32 cellular contexts compared by ENCODE assay signal in genomic region chr14:99006271-99006670, GRCh38.
"Had no signal": no experiment of that assay in that cellular context is flagged by ENCODE, and none has a peak within 500 bp of the region (broad histone marks: within the 10 kb centered on the region; RNA-seq: fewer than 3 reads in every experiment).

No MANE protein-coding gene starts in this region.

- H3K27ac Mint-ChIP-seq: activated CD4-positive, alpha-beta memory T cell treated with anti-CD3 and anti-CD28 coated beads for 36 hours; activated CD4-positive, alpha-beta T cell treated with anti-CD3 and anti-CD28 coated beads for 36 hours; activated CD4-positive, alpha-beta T cell treated with anti-CD3 and anti-CD28 coated beads, Interleukin-2, amount 10 ng/mL, durations not matched to agents 24 days and 14 days; activated CD8-positive, alpha-beta memory T cell treated with anti-CD3 and anti-CD28 coated beads, Interleukin-2, amount 10 ng/mL, durations not matched to agents 7 days and 5 days; activated CD8-positive, alpha-beta T cell treated with anti-CD3 and anti-CD28 coated beads, Interleukin-2, amount 10 ng/mL, durations not matched to agents 7 days and 5 days; activated naive CD4-positive, alpha-beta T cell treated with anti-CD3 and anti-CD28 coated beads for 36 hours; activated naive CD4-positive, alpha-beta T cell treated with anti-CD3 and anti-CD28 coated beads, Interleukin-2, amount 50 U/mL, for 24 hours; activated naive CD8-positive, alpha-beta T cell treated with anti-CD3 and anti-CD28 coated beads for 36 hours; activated naive CD8-positive, alpha-beta T cell treated with anti-CD3 and anti-CD28 coated beads, Interleukin-2, amount 50 U/mL, for 24 hours; activated T-helper 1 cell treated with anti-CD3 and anti-CD28 coated beads, Interleukin-12 subunit alpha, Interleukin-12 subunit beta, Interleukin-2, Interleukin-4 antibody, amounts not matched to agents 30 ng/mL and 10 ng/mL and 1 ng/mL, durations not matched to agents 14 hours and 24 hours and 36 hours; activated T-helper 2 cell treated with anti-CD3 and anti-CD28 coated beads, Interferon-gamma antibody, Interleukin-2, Interleukin-4, amounts not matched to agents 10 μg/mL and 5 μg/mL and 100 μg/mL, durations not matched to agents 14 hours and 24 hours and 36 hours; dendritic cell treated with granulocyte-macrophage colony-stimulating factor and Interleukin-4, amounts not matched to agents 40 ng/mL and 50 ng/mL, for 4 days; effector memory CD8-positive, alpha-beta T cell; T-cell; T-helper 1 cell treated with Interleukin-12 subunit alpha and Interleukin-12 subunit beta and Interleukin-4 antibody, amounts not matched to agents 30 μg/mL and 1 μg/mL, for 36 hours had no signal

- H3K27me3 Mint-ChIP-seq: activated CD4-positive, alpha-beta memory T cell treated with anti-CD3 and anti-CD28 coated beads for 36 hours; activated CD4-positive, alpha-beta T cell treated with anti-CD3 and anti-CD28 coated beads for 36 hours; activated CD4-positive, alpha-beta T cell treated with anti-CD3 and anti-CD28 coated beads, Interleukin-2, amount 10 ng/mL, durations not matched to agents 24 days and 14 days; activated CD8-positive, alpha-beta memory T cell treated with anti-CD3 and anti-CD28 coated beads, Interleukin-2, amount 10 ng/mL, durations not matched to agents 7 days and 5 days; activated naive CD4-positive, alpha-beta T cell treated with anti-CD3 and anti-CD28 coated beads, Interleukin-2, amount 50 U/mL, for 24 hours; activated naive CD8-positive, alpha-beta T cell treated with anti-CD3 and anti-CD28 coated beads for 36 hours; activated naive CD8-positive, alpha-beta T cell treated with anti-CD3 and anti-CD28 coated beads, Interleukin-2, amount 50 U/mL, for 24 hours; central memory CD8-positive, alpha-beta T cell; dendritic cell treated with granulocyte-macrophage colony-stimulating factor and Interleukin-4, amounts not matched to agents 40 ng/mL and 50 ng/mL, for 4 days; T-cell had no signal

- H3K4me3 Mint-ChIP-seq: activated CD4-positive, alpha-beta memory T cell treated with anti-CD3 and anti-CD28 coated beads for 36 hours; activated CD4-positive, alpha-beta T cell treated with anti-CD3 and anti-CD28 coated beads for 36 hours; activated CD4-positive, alpha-beta T cell treated with anti-CD3 and anti-CD28 coated beads, Interleukin-2, amount 10 ng/mL, durations not matched to agents 24 days and 14 days; activated CD8-positive, alpha-beta memory T cell treated with anti-CD3 and anti-CD28 coated beads, Interleukin-2, amount 10 ng/mL, durations not matched to agents 7 days and 5 days; activated CD8-positive, alpha-beta T cell treated with anti-CD3 and anti-CD28 coated beads, Interleukin-2, amount 10 ng/mL, durations not matched to agents 7 days and 5 days; activated naive CD4-positive, alpha-beta T cell treated with anti-CD3 and anti-CD28 coated beads for 36 hours; activated naive CD4-positive, alpha-beta T cell treated with anti-CD3 and anti-CD28 coated beads, Interleukin-2, amount 50 U/mL, for 24 hours; activated naive CD8-positive, alpha-beta T cell treated with anti-CD3 and anti-CD28 coated beads for 36 hours; activated naive CD8-positive, alpha-beta T cell treated with anti-CD3 and anti-CD28 coated beads, Interleukin-2, amount 50 U/mL, for 24 hours; activated T-helper 1 cell treated with anti-CD3 and anti-CD28 coated beads, Interleukin-12 subunit alpha, Interleukin-12 subunit beta, Interleukin-2, Interleukin-4 antibody, amounts not matched to agents 30 ng/mL and 10 ng/mL and 1 ng/mL, durations not matched to agents 14 hours and 24 hours and 36 hours; central memory CD8-positive, alpha-beta T cell; dendritic cell treated with granulocyte-macrophage colony-stimulating factor and Interleukin-4, amounts not matched to agents 40 ng/mL and 50 ng/mL, for 4 days; effector memory CD8-positive, alpha-beta T cell; T-cell; T-helper 1 cell treated with Interleukin-12 subunit alpha and Interleukin-12 subunit beta and Interleukin-4 antibody, amounts not matched to agents 30 μg/mL and 1 μg/mL, for 36 hours had no signal

- ATAC-seq: activated CD4-positive, alpha-beta T cell treated with anti-CD3 and anti-CD28 coated beads for 36 hours; activated CD8-positive, alpha-beta memory T cell treated with anti-CD3 and anti-CD28 coated beads, Interleukin-2, amount 10 ng/mL, durations not matched to agents 7 days and 5 days; activated CD8-positive, alpha-beta T cell treated with anti-CD3 and anti-CD28 coated beads, Interleukin-2, amount 10 ng/mL, durations not matched to agents 7 days and 5 days; activated naive CD8-positive, alpha-beta T cell treated with anti-CD3 and anti-CD28 coated beads, Interleukin-2, amount 50 U/mL, for 24 hours; effector memory CD8-positive, alpha-beta T cell; T-cell had no signal

- H3K36me3 Mint-ChIP-seq: activated CD4-positive, alpha-beta memory T cell treated with anti-CD3 and anti-CD28 coated beads for 36 hours; activated naive CD8-positive, alpha-beta T cell treated with anti-CD3 and anti-CD28 coated beads for 36 hours had no signal

- H3K9me3 Mint-ChIP-seq: activated CD4-positive, alpha-beta memory T cell treated with anti-CD3 and anti-CD28 coated beads for 36 hours; activated naive CD4-positive, alpha-beta T cell treated with anti-CD3 and anti-CD28 coated beads for 36 hours; activated naive CD4-positive, alpha-beta T cell treated with anti-CD3 and anti-CD28 coated beads, Interleukin-2, amount 50 U/mL, for 24 hours; central memory CD8-positive, alpha-beta T cell; dendritic cell treated with granulocyte-macrophage colony-stimulating factor and Interleukin-4, amounts not matched to agents 40 ng/mL and 50 ng/mL, for 4 days; effector memory CD8-positive, alpha-beta T cell had no signal

- DNase-seq: activated CD4-positive, alpha-beta memory T cell treated with anti-CD3 and anti-CD28 coated beads for 36 hours; activated CD4-positive, alpha-beta T cell treated with anti-CD3 and anti-CD28 coated beads for 36 hours; activated CD4-positive, alpha-beta T cell treated with anti-CD3 and anti-CD28 coated beads, Interleukin-2, amount 10 ng/mL, durations not matched to agents 24 days and 14 days; activated CD4-positive, CD25-positive, alpha-beta regulatory T cell; activated CD4-positive, CD25-positive, alpha-beta regulatory T cell treated with anti-CD3 and anti-CD28 coated beads, Interleukin-2, amount 50 U/mL, for 72 hours; activated CD8-positive, alpha-beta memory T cell treated with anti-CD3 and anti-CD28 coated beads, Interleukin-2, amount 10 ng/mL, durations not matched to agents 7 days and 5 days; activated CD8-positive, alpha-beta memory T cell treated with anti-CD3 and anti-CD28 coated beads, Interleukin-2, amount 50 U/mL, for 4 hours; activated CD8-positive, alpha-beta T cell treated with anti-CD3 and anti-CD28 coated beads, Interleukin-2, amount 10 ng/mL, durations not matched to agents 7 days and 5 days; activated effector memory CD4-positive, alpha-beta T cell treated with anti-CD3 and anti-CD28 coated beads, Interleukin-2, amount 50 U/mL, for 16 hours; activated naive CD4-positive, alpha-beta T cell treated with anti-CD3 and anti-CD28 coated beads for 36 hours; activated naive CD8-positive, alpha-beta T cell treated with anti-CD3 and anti-CD28 coated beads for 36 hours; activated naive CD8-positive, alpha-beta T cell treated with anti-CD3 and anti-CD28 coated beads, Interleukin-2, amount 50 U/mL, for 24 hours; activated T-cell treated with anti-CD3 and anti-CD28 coated beads, Interleukin-2, amount 50 U/mL, for 1 hour; activated T-cell treated with anti-CD3 and anti-CD28 coated beads, Interleukin-2, amount 50 U/mL, for 48 hours; adrenal gland; amygdala; aorta; brain microvascular endothelial cell; dorsolateral prefrontal cortex; effector CD4-positive, alpha-beta T cell; effector memory CD8-positive, alpha-beta T cell; erythroblast; foreskin fibroblast; head of caudate nucleus; T-cell; T1000 had no signal
